ENCODE assay signal across 24 cellular contexts in genomic region chr1:53332833-53333232, GRCh38. TPM values are rescaled to one million over a fixed set of nuclear protein-coding genes. Genes with fewer than 3 reads are reported as not detected.
DNase-seq lines count a peak whose midpoint lies in the region; ATAC-seq and TF ChIP-seq lines count a peak whose summit lies in the region.
"Had no signal": no experiment of that assay in that cellular context is flagged by ENCODE, and none has a peak within 500 bp of the region (broad histone marks: within the 10 kb centered on the region; RNA-seq: fewer than 3 reads in every experiment).

No MANE protein-coding gene starts in this region.

- H3K27me3 Mint-ChIP-seq in Caco-2 (ENCODE audit: insufficient read depth, unreplicated experiment) = no peaks in the 10 kb centered on the region
- H3K27me3 Mint-ChIP-seq in H9 (ENCODE audit: low read depth) = peaks cover 8% of the 10 kb centered on the region
- H3K27me3 Mint-ChIP-seq: activated CD8-positive, alpha-beta T cell treated with anti-CD3 and anti-CD28 coated beads for 36 hours had no signal

- no peak overlapping the region for H2BK15ac ChIP-seq in H9 (ENCODE audit: low read depth, low read length)

- peaks cover 6% of the 10 kb centered on the region for H3K23me2 ChIP-seq in H9 (ENCODE audit: insufficient read length, low read depth, low read length, poor library complexity, severe bottlenecking)

- no peak overlapping the region for H4K5ac ChIP-seq in H9 (ENCODE audit: insufficient read length, low read depth, low read length)

- no peak overlapping the region for H3K56ac ChIP-seq in H9 (ENCODE audit: insufficient read length, low read depth, low read length)

- no peaks in the 10 kb centered on the region for H4K20me1 ChIP-seq in H9 (ENCODE audit: control insufficient read depth, insufficient read depth, insufficient read length)
- H4K20me1 ChIP-seq: BLaER1 had no signal

- DNase-seq in Caco-2 (no peak), H9 (peak; percentile 12), ecto neural progenitor cell (ENCODE audit: low spot score) (peak; percentile 43), sigmoid colon (peak; percentile 37), cerebellar cortex (ENCODE audit: low spot score) (no peak), NCI-H774 (lab: John Stamatoyannopoulos, UW) (no peak)
- DNase-seq: activated CD8-positive, alpha-beta T cell treated with anti-CD3 and anti-CD28 coated beads for 36 hours; activated gamma-delta T cell treated with Interleukin-2 at 50 U/mL for 16 hours; central memory CD4-positive, alpha-beta T cell; gastrocnemius medialis; kidney glomerular epithelial cell; MM.1S; NCI-H1930; NCI-H2171 treated with DMSO at 0.1 percent for 48 hours; NCI-H510A treated with DMSO at 0.1 percent for 48 hours; NK-92 treated with Interleukin-12 subunit alpha and Interleukin-12 subunit beta, amount 100 ng/mL, for 24 hours; retina; small intestine; trophoblast cell had no signal

- intact Hi-C loops in Caco-2 (cut with micrococcal nuclease; ENCODE audit: unreplicated experiment) = no loop called here
- intact Hi-C loops in sigmoid colon (cut with DNase I) = no loop called here

- no peak overlapping the region for H4K8ac ChIP-seq in H9 (replicated peaks; ENCODE audit: insufficient read length, low read depth, low read length)

- H3K4me2 ChIP-seq in H9 (ENCODE audit: insufficient read depth, insufficient read length, low read length) = no peak overlapping the region
- H3K4me2 ChIP-seq: BLaER1 had no signal

- H3K27ac Mint-ChIP-seq in Caco-2 (ENCODE audit: unreplicated experiment) (peak overlapping the region; percentile 36), H9 (no peak overlapping the region)
- H3K27ac Mint-ChIP-seq: activated CD8-positive, alpha-beta T cell treated with anti-CD3 and anti-CD28 coated beads for 36 hours; nephron had no signal

- no peak overlapping the region for H2AFZ ChIP-seq in H9 (ENCODE audit: low read length)

- H3K14ac ChIP-seq in H9 (ENCODE audit: insufficient read depth, low read length) = no peak overlapping the region

- POLR2A ChIA-PET in Caco-2 (lab: Charles Lee) = no interaction called here

- TF ChIP-seq EP300 in sigmoid colon (IDR thresholded peaks at IDR 0.05) = no peak

- H3K4me3 Mint-ChIP-seq in Caco-2 (ENCODE audit: unreplicated experiment) = no peak overlapping the region
- no peak overlapping the region for H3K4me3 Mint-ChIP-seq in H9
- H3K4me3 Mint-ChIP-seq: activated CD8-positive, alpha-beta T cell treated with anti-CD3 and anti-CD28 coated beads for 36 hours had no signal

- H4K91ac ChIP-seq in H9 (ENCODE audit: insufficient read length, low read depth, low read length) = no peak overlapping the region

- no peak overlapping the region for H2BK20ac ChIP-seq in H9 (ENCODE audit: low read depth, low read length, poor library complexity, severe bottlenecking)

- no CpG with 5 or more reads among the region's 3 CpGs for WGBS in H9 (ENCODE audit: extremely low coverage, insufficient read length, low lambda C conversion rate)
- WGBS in sigmoid colon, 2 donors = 83 to 89% methylated on average over 3 of the region's 3 CpGs

- ATAC-seq in HG02981 (IDR thresholded peaks at IDR 0.05; ENCODE audit: unreplicated experiment) = no peak
- ATAC-seq: activated CD8-positive, alpha-beta T cell treated with anti-CD3 and anti-CD28 coated beads for 36 hours; gastrocnemius medialis had no signal

- H3K4me1 Mint-ChIP-seq in Caco-2 (ENCODE audit: low read depth, unreplicated experiment) (peaks cover 25% of the 10 kb centered on the region), H9 (peaks cover 5 to 6% of the 10 kb centered on the region in 2 experiments; a peak in 3 of 4 replicates)

- H2BK12ac ChIP-seq in H9 (ENCODE audit: insufficient read length, low read depth, low read length) = no peak overlapping the region

- no peak overlapping the region for H3K23ac ChIP-seq in H9 (ENCODE audit: insufficient read length, low read depth, low read length)

- H3K9me3 Mint-ChIP-seq in Caco-2 (ENCODE audit: unreplicated experiment) = no peaks in the 10 kb centered on the region
- no peaks in the 10 kb centered on the region for H3K9me3 Mint-ChIP-seq in H9
- H3K9me3 Mint-ChIP-seq: activated CD8-positive, alpha-beta T cell treated with anti-CD3 and anti-CD28 coated beads for 36 hours; nephron had no signal

- H2BK120ac ChIP-seq in H9 (ENCODE audit: low read depth, low read length, poor library complexity, severe bottlenecking) = no peak overlapping the region

- CTCF ChIA-PET in Caco-2 (lab: Charles Lee) = no interaction called here

- no peak overlapping the region for H3K18ac ChIP-seq in H9 (ENCODE audit: insufficient read length, low read depth, low read length)

- H3K36me3 ChIP-seq in Caco-2 (ENCODE audit: control insufficient read depth, insufficient read depth, low read length) (no peaks in the 10 kb centered on the region), sigmoid colon (no peaks in the 10 kb centered on the region)
- H3K36me3 ChIP-seq: BLaER1, gastrocnemius medialis had no signal

- no peak overlapping the region for H2AK5ac ChIP-seq in H9 (ENCODE audit: insufficient read length, low read length)

- H3K4me1 ChIP-seq in Caco-2 = peaks cover 27% of the 10 kb centered on the region
- no peaks in the 10 kb centered on the region for H3K4me1 ChIP-seq in H9 (ENCODE audit: insufficient read depth, low read length)
- H3K4me1 ChIP-seq in sigmoid colon = peaks cover 0 to 5% (median 2%) of the 10 kb centered on the region in 4 donors
- H3K4me1 ChIP-seq: gastrocnemius medialis had no signal

- no peaks in the 10 kb centered on the region for H3K9me3 ChIP-seq in Caco-2
- no peaks in the 10 kb centered on the region for H3K9me3 ChIP-seq in H9 (ENCODE audit: control insufficient read depth, low read depth, low read length)
- no peaks in the 10 kb centered on the region for H3K9me3 ChIP-seq in sigmoid colon
- H3K9me3 ChIP-seq: BLaER1, gastrocnemius medialis had no signal

- no peak overlapping the region for H3K4me3 ChIP-seq in Caco-2 (ENCODE audit: low read depth, low read length)
- H3K4me3 ChIP-seq in sigmoid colon = no peak overlapping the region
- H3K4me3 ChIP-seq: BLaER1, gastrocnemius medialis, lung, SK-N-MC had no signal

- no peak for TF ChIP-seq POLR2A in sigmoid colon (IDR thresholded peaks at IDR 0.05)

- no peak overlapping the region for H3K4ac ChIP-seq in H9 (ENCODE audit: low read depth, low read length)

- H3K9ac ChIP-seq in H9 (ENCODE audit: extremely low read depth, insufficient read length, low read length) = no peak overlapping the region
- H3K9ac ChIP-seq: BLaER1 had no signal

- TF ChIP-seq CTCF in Caco-2 (IDR thresholded peaks at IDR 0.05; ENCODE audit: insufficient read depth in 1 of 2, low read depth in 1 of 2, low read length in 1 of 2, severe bottlenecking in 1 of 2, unreplicated experiment in 1 of 2) (no peak), H9 (conservative IDR thresholded peaks at IDR 0.05) (no peak), sigmoid colon (IDR thresholded peaks at IDR 0.05) (no peak)

- H3K36me3 Mint-ChIP-seq in Caco-2 (ENCODE audit: insufficient read depth, unreplicated experiment) (peaks cover 5% of the 10 kb centered on the region), H9 (ENCODE audit: insufficient read depth in 1 of 3, low read depth in 3 of 3) (peaks cover 0 to 2% (median 0%) of the 10 kb centered on the region in 3 experiments; a peak in 2 of 7 replicates)

- H3K27me3 ChIP-seq in Caco-2 (replicated peaks; ENCODE audit: control insufficient read depth, insufficient read depth, low read length) (no peaks in the 10 kb centered on the region), H9 (ENCODE audit: insufficient read depth, low read length) (no peaks in the 10 kb centered on the region), sigmoid colon (no peaks in the 10 kb centered on the region)
- H3K27me3 ChIP-seq: BLaER1 had no signal

- H3T11ph ChIP-seq in H9 (ENCODE audit: low read length) = no peak overlapping the region

- no peaks in the 10 kb centered on the region for H3K79me1 ChIP-seq in H9 (ENCODE audit: insufficient read depth, low read depth, low read length, poor library complexity, severe bottlenecking)

- no TSS peak for BruUV-seq in Caco-2 (replicated peaks; lab: Mats Ljungman, UMichigan)

- H2BK5ac ChIP-seq in H9 (ENCODE audit: insufficient read length, low read length) = no peak overlapping the region

- H3K27ac ChIP-seq in H9 (ENCODE audit: insufficient read length, low read depth, low read length) = no peak overlapping the region
- H3K27ac ChIP-seq in sigmoid colon = no peak overlapping the region
- H3K27ac ChIP-seq: BLaER1, gastrocnemius medialis, SK-N-MC had no signal

- no peaks in the 10 kb centered on the region for H3K79me2 ChIP-seq in H9 (ENCODE audit: insufficient read depth, low read length)

RNA-seq across cellular contexts. Expression of gene LRP8, which starts 5.0 kb away (rescaled TPM):
- 10.8 and 11.8 TPM in 2 replicates for total RNA-seq in Caco-2 (2022)
- total RNA-seq in H9 (2021) = 69.2 and 78.6 TPM in 2 replicates
- 1 to 10 TPM; 1.1 to 1.7 (median 1.2) TPM for total RNA-seq in sigmoid colon
- polyA plus RNA-seq in sigmoid colon = 1 to 10 TPM in 2 of 3 donors, under 1 TPM in 1; 0.69 to 7.8 (median 3.0) TPM

Comparison
In these comparisons a context has a peak if more than half of its experiments do, and no peak if none do; other contexts are left out.
1. DNase-seq: peak in H9 (single experiment), ecto neural progenitor cell (single experiment) and sigmoid colon (single experiment); none in Caco-2 (0 of 2), cerebellar cortex (single experiment) and NCI-H774 (single experiment).